Comparison of ENCODE assay signal across 9 cellular contexts in genomic region chr7:1569016-1569415, GRCh38. TPM values are rescaled to one million over a fixed set of nuclear protein-coding genes. Genes with fewer than 3 reads are reported as not detected.
DNase-seq lines count a peak whose midpoint lies in the region; ATAC-seq and TF ChIP-seq lines count a peak whose summit lies in the region.
"Had no signal": no experiment of that assay in that cellular context is flagged by ENCODE, and none has a peak within 500 bp of the region (broad histone marks: within the 10 kb centered on the region; RNA-seq: fewer than 3 reads in every experiment).

No MANE protein-coding gene starts in this region.

- DNase-seq in Caco-2 = peak in 1 of 2 experiments; percentile 28
- DNase-seq in MV-4-11 (lab: John Stamatoyannopoulos, UW) = peak; percentile 63
- DNase-seq in astrocyte of the cerebellum (ENCODE audit: low read depth) = no peak
- DNase-seq in lower lobe of right lung = no peak
- DNase-seq in upper lobe of right lung = no peak
- DNase-seq in medulla oblongata (ENCODE audit: extremely low spot score) = no peak
- no peak for DNase-seq in amniotic stem cell (lab: John Stamatoyannopoulos, UW)
- no peak for DNase-seq in NCI-H1694 (lab: John Stamatoyannopoulos, UW)

- H3K27ac ChIP-seq in lower lobe of right lung = peak overlapping the region; percentile 98
- H3K27ac ChIP-seq in upper lobe of right lung = peak overlapping the region; percentile 93

- H3K27ac Mint-ChIP-seq in Caco-2 (ENCODE audit: unreplicated experiment) = peak overlapping the region; percentile 59

- H3K4me1 ChIP-seq in Caco-2 = peaks cover 20% of the 10 kb centered on the region
- H3K4me1 ChIP-seq in lower lobe of right lung = peaks cover 39% of the 10 kb centered on the region
- H3K4me1 ChIP-seq in upper lobe of right lung = peaks cover 24% of the 10 kb centered on the region

- CTCF ChIA-PET in Caco-2 (lab: Charles Lee) = no interaction called here

- in situ Hi-C loops in astrocyte of the cerebellum (cut with HindIII; ENCODE audit: low sequenced_read_pairs) = no loop called here

- POLR2A ChIA-PET in Caco-2 (lab: Charles Lee) = no interaction called here

- no peaks in the 10 kb centered on the region for H3K27me3 Mint-ChIP-seq in Caco-2 (ENCODE audit: insufficient read depth, unreplicated experiment)

- H3K4me3 Mint-ChIP-seq in Caco-2 (ENCODE audit: unreplicated experiment) = peak overlapping the region; percentile 78

- BruUV-seq in Caco-2 (replicated peaks; lab: Mats Ljungman, UMichigan) = TSS peak; percentile 77

- intact Hi-C loops in Caco-2 (cut with micrococcal nuclease; ENCODE audit: unreplicated experiment) (no loop called here), lower lobe of right lung (cut with DNase I) (no loop called here), upper lobe of right lung (cut with DNase I) (no loop called here)

- peaks cover 30% of the 10 kb centered on the region for H3K36me3 Mint-ChIP-seq in Caco-2 (ENCODE audit: insufficient read depth, unreplicated experiment)

- H3K9me3 Mint-ChIP-seq in Caco-2 (ENCODE audit: unreplicated experiment) = no peaks in the 10 kb centered on the region

- ATAC-seq in lower lobe of right lung = no peak
- no peak for ATAC-seq in upper lobe of right lung

- no peaks in the 10 kb centered on the region for H3K36me3 ChIP-seq in Caco-2 (ENCODE audit: control insufficient read depth, insufficient read depth, low read length)
- peaks cover 18% of the 10 kb centered on the region for H3K36me3 ChIP-seq in lower lobe of right lung
- peaks cover 11% of the 10 kb centered on the region for H3K36me3 ChIP-seq in upper lobe of right lung

- H3K9me3 ChIP-seq in Caco-2 (no peaks in the 10 kb centered on the region), lower lobe of right lung (no peaks in the 10 kb centered on the region), upper lobe of right lung (no peaks in the 10 kb centered on the region)

- H3K27me3 ChIP-seq in Caco-2 (replicated peaks; ENCODE audit: control insufficient read depth, insufficient read depth, low read length) (no peaks in the 10 kb centered on the region), lower lobe of right lung (ENCODE audit: low read depth) (no peaks in the 10 kb centered on the region), upper lobe of right lung (no peaks in the 10 kb centered on the region)

- H3K4me3 ChIP-seq in Caco-2 (ENCODE audit: low read depth, low read length) (peak overlapping the region; percentile 57), astrocyte of the cerebellum (ENCODE audit: low read depth, low read length) (peak overlapping the region; percentile 92), lower lobe of right lung (peak overlapping the region; percentile 90), upper lobe of right lung (peak overlapping the region; percentile 79)

- TF ChIP-seq CTCF in Caco-2 (IDR thresholded peaks at IDR 0.05; ENCODE audit: insufficient read depth in 1 of 2, low read depth in 1 of 2, low read length in 1 of 2, severe bottlenecking in 1 of 2, unreplicated experiment in 1 of 2) (no peak), astrocyte of the cerebellum (IDR thresholded peaks at IDR 0.05; ENCODE audit: low read depth, low read length, missing control alignments) (no peak), lower lobe of right lung (IDR thresholded peaks at IDR 0.05) (no peak), upper lobe of right lung (IDR thresholded peaks at IDR 0.05) (no peak)

- H3K4me1 Mint-ChIP-seq in Caco-2 (ENCODE audit: low read depth, unreplicated experiment) = peaks cover 24% of the 10 kb centered on the region

RNA-seq across cellular contexts. Expression of gene PSMG3, which starts 0.8 kb away (rescaled TPM):
- total RNA-seq in Caco-2 (2022) (35.1 and 38.1 TPM in 2 replicates), lower lobe of right lung (19.7 TPM), upper lobe of right lung (20.3 TPM)

RNA-seq across cellular contexts. Expression of gene TMEM184A, which starts 13.0 kb away (rescaled TPM):
- total RNA-seq in Caco-2 (2022) (16.5 and 22.0 TPM in 2 replicates), lower lobe of right lung (4.3 TPM), upper lobe of right lung (4.4 TPM)
- total RNA-seq: T-helper 1 cell treated with Interleukin-12 subunit alpha and Interleukin-12 subunit beta and Interleukin-4 antibody, amounts not matched to agents 30 ng/mL and 1 ng/mL, for 36 hours had no signal

RNA-seq across cellular contexts. Expression of gene MAFK, which starts 38.5 kb away (rescaled TPM):
- total RNA-seq in Caco-2 (2022) = 30.0 and 33.3 TPM in 2 replicates
- total RNA-seq in lower lobe of right lung = 49.7 TPM
- 64.8 TPM for total RNA-seq in upper lobe of right lung
